In the genomic region with DNA sequence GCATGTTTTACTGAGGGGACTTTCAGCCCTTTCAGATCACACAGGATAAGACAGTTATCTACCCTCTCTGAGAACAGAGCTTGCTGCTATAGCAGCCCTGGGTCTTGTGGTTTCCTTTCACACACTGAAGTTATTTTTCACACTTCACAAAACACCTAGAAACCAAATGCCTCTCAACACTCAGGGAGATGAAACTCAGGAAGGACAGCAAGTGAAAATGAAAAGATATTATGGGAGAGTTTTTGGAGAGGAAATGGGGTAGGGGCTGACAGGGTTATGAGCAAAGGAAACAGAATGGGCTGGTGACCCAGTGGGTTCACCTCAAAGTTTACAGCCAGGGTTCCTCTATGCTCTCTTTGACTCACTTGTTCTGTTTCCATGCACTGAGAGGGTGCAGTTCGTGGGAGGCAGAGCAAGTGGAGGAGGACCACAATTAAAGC, we compare ENCODE assay signal across 10 cellular contexts. TPM values are rescaled to one million over a fixed set of nuclear protein-coding genes. Genes with fewer than 3 reads are reported as not detected.
A peak's percentile ranks its signal among the peaks of the same experiment; 100 is the strongest.
DNase-seq lines count a peak whose midpoint lies in the region; ATAC-seq, FAIRE-seq and TF ChIP-seq lines count a peak whose summit lies in the region.
"Had no signal": no experiment of that assay in that cellular context is flagged by ENCODE, and none has a peak within 500 bp of the region (broad histone marks: within the 10 kb centered on the region; RNA-seq: fewer than 3 reads in every experiment).

No MANE protein-coding gene starts in this region.

- no peak for DNase-seq in GM12891 (ENCODE audit: insufficient read length, low spot score)
- DNase-seq in T-helper 2 cell = peak in 4 of 5 experiments; percentile 20 to 94 (median 68)
- no peak for DNase-seq in mucosa of descending colon
- no peak for DNase-seq in NCI-H69 (lab: John Stamatoyannopoulos, UW)
- DNase-seq in pons (ENCODE audit: low spot score) = no peak
- DNase-seq in D341Med (ENCODE audit: low spot score) = no peak
- no peak for DNase-seq in DMS153 (lab: John Stamatoyannopoulos, UW)
- DNase-seq: heart left ventricle had no signal

- H3K36me3 ChIP-seq in mucosa of descending colon (ENCODE audit: low read depth) = no peaks in the 10 kb centered on the region
- H3K36me3 ChIP-seq: heart left ventricle had no signal

- H3K4me1 ChIP-seq in mucosa of descending colon (ENCODE audit: low read depth) = no peaks in the 10 kb centered on the region

- no peak for TF ChIP-seq CTCF in mucosa of descending colon (IDR thresholded peaks at IDR 0.05)

- ATAC-seq in GM21825 (IDR thresholded peaks at IDR 0.05; ENCODE audit: unreplicated experiment) = peak; percentile 83
- peak; percentile 73 for ATAC-seq in mucosa of descending colon

- intact Hi-C loops in mucosa of descending colon (cut with DNase I, micrococcal nuclease) = no loop called here

- H3K9me3 ChIP-seq in mucosa of descending colon = no peaks in the 10 kb centered on the region

- H3K4me3 ChIP-seq in mucosa of descending colon = no peak overlapping the region
- H3K4me3 ChIP-seq: heart left ventricle had no signal

- no peak for TF ChIP-seq POLR2A in GM12891 (IDR thresholded peaks at IDR 0.05; ENCODE audit: low read depth, low read length)

- peak; percentile 95 for FAIRE-seq in GM12891 (lab: Jason Lieb, UNC)
- FAIRE-seq: G401.6 had no signal

TF ChIP-seq in GM12891, 5 proteins besides CTCF, POLR2A, EP300 and RAD21:
- TF ChIP-seq TAF1 (IDR thresholded peaks at IDR 0.05; ENCODE audit: low read depth, low read length) (no peak), SPI1 (IDR thresholded peaks at IDR 0.05; ENCODE audit: low read depth, low read length) (peak; percentile 49), POU2F2 (IDR thresholded peaks at IDR 0.05; ENCODE audit: low read depth, low read length) (peak; percentile 73; the same call in 1 of the 2 replicates), PAX5 (IDR thresholded peaks at IDR 0.05; ENCODE audit: insufficient read depth, low read length, severe bottlenecking) (peak; percentile 42)
TF ChIP-seq in GM12891: peak in this region for 3.

RNA-seq across cellular contexts. Expression of gene GIMAP2, which starts 17.0 kb away (rescaled TPM):
- 25.9 TPM for polyA plus RNA-seq in GM12891 (2012; ENCODE audit: low read depth, missing spikeins)
- total RNA-seq in mucosa of descending colon = 1 to 10 TPM; 8.1 to 8.6 (median 8.3) TPM

RNA-seq across cellular contexts. Expression of gene GIMAP6, which starts 36.3 kb away (rescaled TPM):
- 25.1 TPM for polyA plus RNA-seq in GM12891 (2012; ENCODE audit: low read depth, missing spikeins)
- 10 to 100 TPM in 2 of 3 donors, 1 to 10 TPM in 1; 7.5 to 14.9 (median 13.2) TPM for total RNA-seq in mucosa of descending colon

RNA-seq across cellular contexts. Expression of gene GIMAP1, which starts 47.9 kb away (rescaled TPM):
- 1.2 TPM for polyA plus RNA-seq in GM12891 (2012; ENCODE audit: low read depth, missing spikeins)
- 1 to 10 TPM in 2 of 3 donors, under 1 TPM in 1; 0.84 to 3.6 (median 2.9) TPM for total RNA-seq in mucosa of descending colon

Comparison
In these comparisons a context has a peak if more than half of its experiments do, and no peak if none do; other contexts are left out.
1. DNase-seq: peak in T-helper 2 cell (4 of 5); none in GM12891 (single experiment), mucosa of descending colon (0 of 3), NCI-H69 (single experiment), pons (single experiment), D341Med (single experiment) and DMS153 (single experiment).